14 cellular contexts compared by ENCODE assay signal in genomic region chr2:162914161-162914560, GRCh38.
"Had no signal": no experiment of that assay in that cellular context is flagged by ENCODE, and none has a peak within 500 bp of the region (broad histone marks: within the 10 kb centered on the region; RNA-seq: fewer than 3 reads in every experiment).

No MANE protein-coding gene starts in this region.

- ATAC-seq: Panc1, SK-N-SH treated with all-trans-retinoic acid at 6 μM for 48 hours had no signal

- H3K27ac ChIP-seq: RWPE1 had no signal

- DNase-seq: KBM-7, MM.1S, NCI-H1092 treated with DMSO at 0.1 percent for 48 hours, NCI-H1436, NCI-H187, NCI-H2029, NCI-H2081 treated with DMSO at 0.1 percent for 48 hours, NCI-H2227 treated with DMSO at 0.1 percent for 48 hours, NCI-H526 treated with DMSO at 0.1 percent for 48 hours, NCI-H774, SHP77 had no signal
